ENCODE assay signal across 6 cellular contexts in the genomic region with DNA sequence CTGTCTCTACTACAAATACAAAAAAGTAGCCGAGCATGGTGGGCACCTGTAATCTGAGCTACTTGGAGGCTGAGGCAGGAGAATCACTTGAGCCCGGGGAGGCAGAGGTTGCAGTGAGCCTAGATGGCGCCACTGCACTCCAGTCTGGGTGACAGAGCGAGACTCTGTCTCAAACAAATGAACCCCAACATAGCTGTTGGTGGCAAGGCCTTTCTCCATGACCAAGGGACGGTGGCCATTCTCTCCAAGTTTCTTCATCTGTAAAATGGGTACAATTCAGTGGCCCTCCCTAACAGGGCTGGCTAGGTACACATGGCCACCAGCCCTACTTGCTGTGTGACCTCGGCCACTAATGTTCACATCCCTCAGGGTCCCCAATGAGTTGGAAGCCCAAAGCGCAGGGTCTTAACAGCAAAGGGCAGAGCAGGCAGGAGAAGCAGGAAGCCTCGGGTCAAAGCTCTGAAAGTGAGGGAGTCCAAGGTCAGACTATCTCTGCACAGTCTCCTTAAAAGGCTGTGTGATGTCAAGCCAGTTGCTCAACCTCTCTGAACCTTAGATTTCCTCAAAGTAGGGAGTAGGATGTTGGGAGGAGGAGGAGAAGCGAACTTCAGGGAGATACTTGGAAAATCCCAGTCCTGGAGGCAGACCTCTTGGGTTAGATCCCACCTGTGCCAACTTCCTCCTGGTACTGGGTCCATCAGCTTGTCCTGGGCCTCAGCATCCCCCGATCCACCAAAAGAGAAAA. TPM values are rescaled to one million over a fixed set of nuclear protein-coding genes. Genes with fewer than 3 reads are reported as not detected.
DNase-seq lines count a peak whose midpoint lies in the region; ATAC-seq and TF ChIP-seq lines count a peak whose summit lies in the region.

No MANE protein-coding gene starts in this region.

- peaks cover 13% of the 10 kb centered on the region for H3K36me3 ChIP-seq in HUES6 (ENCODE audit: control insufficient read depth, insufficient read depth, low read length)
- H3K36me3 ChIP-seq in lung (ENCODE audit: control insufficient read depth in 2 of 2, insufficient read depth in 2 of 2, low read length in 2 of 2), result peaks cover 0 to 16% of the 10 kb centered on the region in 2 donors

- peaks cover 18% of the 10 kb centered on the region for H3K36me3 Mint-ChIP-seq in activated naive CD4-positive, alpha-beta T cell treated with anti-CD3 and anti-CD28 coated beads for 36 hours (ENCODE audit: low read depth)

- H3K9me3 ChIP-seq in HUES6 (ENCODE audit: control insufficient read depth, insufficient read depth, low read depth, low read length) (no peaks in the 10 kb centered on the region), lung (ENCODE audit: control insufficient read depth in 2 of 2, insufficient read depth in 1 of 2, low read length in 1 of 2) (peaks cover 0 to 2% of the 10 kb centered on the region in 2 donors)

- H3K9ac ChIP-seq in HUES6 (ENCODE audit: low read length), result peak overlapping the region; percentile 54

- WGBS in lung, 2 donors, result 58 to 69% methylated on average over 10 of the region's 10 CpGs

- DNase-seq in activated naive CD4-positive, alpha-beta T cell treated with anti-CD3 and anti-CD28 coated beads for 36 hours, result peak; percentile 75
- no peak for DNase-seq in lung (ENCODE audit: low spot score)
- DNase-seq in NCI-H146 treated with DMSO at 0.1 percent for 48 hours (lab: John Stamatoyannopoulos, UW; ENCODE audit: unreplicated experiment), result no peak

- no peak for TF ChIP-seq CTCF in lung (IDR thresholded peaks at IDR 0.05; ENCODE audit: control extremely low read depth, extremely low read depth)

- no peaks in the 10 kb centered on the region for H3K9me3 Mint-ChIP-seq in activated naive CD4-positive, alpha-beta T cell treated with anti-CD3 and anti-CD28 coated beads for 36 hours

- peak overlapping the region; percentile 95 for H3K4me3 Mint-ChIP-seq in activated naive CD4-positive, alpha-beta T cell treated with anti-CD3 and anti-CD28 coated beads for 36 hours

- H3K27ac ChIP-seq in HUES6 (ENCODE audit: low read depth, low read length) (no peak overlapping the region), lung (ENCODE audit: low read depth in 1 of 2, low read length in 1 of 2) (peak overlapping the region; percentile 99 to 100)

- peak overlapping the region; percentile 99 for H3K27ac Mint-ChIP-seq in activated naive CD4-positive, alpha-beta T cell treated with anti-CD3 and anti-CD28 coated beads for 36 hours

- intact Hi-C loops in activated naive CD4-positive, alpha-beta T cell treated with anti-CD3 and anti-CD28 coated beads for 36 hours (cut with micrococcal nuclease), result loop anchor here (1.0 to 2.0 kb wide), 7 partner anchors 45 to 140 kb away; a partner anchor contains a TSS

- peaks cover 32% of the 10 kb centered on the region; the same call in 1 of the 2 replicates for H3K4me1 ChIP-seq in HUES6 (ENCODE audit: control insufficient read depth, insufficient read depth, low read length)
- peaks cover 6 to 26% of the 10 kb centered on the region in 2 donors for H3K4me1 ChIP-seq in lung (ENCODE audit: control insufficient read depth in 2 of 2, insufficient read depth in 2 of 2, low read length in 2 of 2)

- H3K27me3 ChIP-seq in HUES6 (ENCODE audit: control insufficient read depth, insufficient read depth, low read length), result no peaks in the 10 kb centered on the region
- H3K27me3 ChIP-seq in lung (ENCODE audit: control insufficient read depth, insufficient read depth), result no peaks in the 10 kb centered on the region

- H3K4me1 Mint-ChIP-seq in activated naive CD4-positive, alpha-beta T cell treated with anti-CD3 and anti-CD28 coated beads for 36 hours (ENCODE audit: low read depth), result peaks cover 46% of the 10 kb centered on the region

- H3K27me3 Mint-ChIP-seq in activated naive CD4-positive, alpha-beta T cell treated with anti-CD3 and anti-CD28 coated beads for 36 hours (ENCODE audit: low read depth), result no peaks in the 10 kb centered on the region

- CTCF ChIA-PET in activated naive CD4-positive, alpha-beta T cell treated with anti-CD3 and anti-CD28 coated beads for 36 hours (lab: Charles Lee), result interaction anchor here (0.6 to 7.0 kb wide), 36 partner anchors 13 to 272 kb away, joined by 3 to 240 read pairs (median 6); a partner anchor contains a TSS

- ATAC-seq in lung (ENCODE audit: insufficient read depth, low FRiP score) (no peak), GM18873 (IDR thresholded peaks at IDR 0.05; ENCODE audit: low FRiP score, unreplicated experiment) (no peak), GM18907 (IDR thresholded peaks at IDR 0.05; ENCODE audit: unreplicated experiment) (no peak)

- peak overlapping the region; percentile 96 for H3K4me3 ChIP-seq in HUES6 (ENCODE audit: low read depth, low read length)
- peak overlapping the region; percentile 82 for H3K4me3 ChIP-seq in lung

RNA-seq across cellular contexts. Expression of a gene that starts 2.7 kb away (rescaled TPM):
- 100 to 1,000 TPM in 1 of 2 experiments, 10 to 100 TPM in 1; 87.9 to 105 TPM for total RNA-seq in activated naive CD4-positive, alpha-beta T cell treated with anti-CD3 and anti-CD28 coated beads for 36 hours
- 100 to 1,000 TPM; 209 to 290 TPM for total RNA-seq in lung
- 100 to 1,000 TPM; 161 to 204 TPM for polyA plus RNA-seq in lung

RNA-seq across cellular contexts. Expression of a gene that starts 4.4 kb away (rescaled TPM):
- total RNA-seq in activated naive CD4-positive, alpha-beta T cell treated with anti-CD3 and anti-CD28 coated beads for 36 hours, result under 1 TPM in 1 of 2 experiments, not detected in 1; 0.19 TPM
- 1 to 10 TPM; 1.3 to 5.5 TPM for total RNA-seq in lung
- 1 to 10 TPM in 1 of 2 donors, under 1 TPM in 1; 0.69 to 5.2 TPM for polyA plus RNA-seq in lung

RNA-seq across cellular contexts. Expression of a gene that starts 44.2 kb away (rescaled TPM):
- 100 to 1,000 TPM; 439 to 451 TPM for total RNA-seq in activated naive CD4-positive, alpha-beta T cell treated with anti-CD3 and anti-CD28 coated beads for 36 hours
- total RNA-seq in lung, result 100 to 1,000 TPM in 1 of 2 donors, 10 to 100 TPM in 1; 67.7 to 114 TPM
- 100 to 1,000 TPM; 114 to 217 TPM for polyA plus RNA-seq in lung

RNA-seq across cellular contexts. Expression of a gene that starts 52.5 kb away (rescaled TPM):
- under 1 TPM in 1 of 2 experiments, not detected in 1; 0.10 TPM for total RNA-seq in activated naive CD4-positive, alpha-beta T cell treated with anti-CD3 and anti-CD28 coated beads for 36 hours
- total RNA-seq in lung, result 10 to 100 TPM in 1 of 2 donors, 1 to 10 TPM in 1; 3.6 to 32.4 TPM
- polyA plus RNA-seq in lung, result 1 to 10 TPM in 1 of 2 donors, under 1 TPM in 1; 0.32 to 4.8 TPM
